ENCODE assay signal across 33 cellular contexts in the genomic region with DNA sequence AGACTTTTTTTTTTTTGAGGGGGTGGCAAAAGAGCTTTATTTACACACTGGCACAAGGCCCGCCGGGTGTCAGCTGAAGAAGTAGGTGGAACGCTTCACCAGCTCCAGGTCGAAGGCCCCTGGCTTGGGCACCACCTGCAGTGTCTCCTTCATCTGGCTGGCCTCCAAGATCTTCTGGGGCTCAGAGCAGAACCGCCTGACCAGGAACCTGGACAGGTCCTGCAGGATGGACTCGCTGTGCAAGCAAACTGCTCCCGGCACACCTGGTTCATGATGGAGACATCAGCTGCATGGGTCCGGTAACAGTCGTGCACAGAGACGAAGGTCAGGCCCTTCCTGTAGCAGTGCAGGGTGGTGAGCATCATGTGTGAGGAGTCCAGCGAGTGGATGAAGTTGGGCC. TPM values are rescaled to one million over a fixed set of nuclear protein-coding genes. Genes with fewer than 3 reads are reported as not detected.
"Had no signal": no experiment of that assay in that cellular context is flagged by ENCODE, and none has a peak within 500 bp of the region (broad histone marks: within the 10 kb centered on the region; RNA-seq: fewer than 3 reads in every experiment).

No MANE protein-coding gene starts in this region.

- ATAC-seq: heart right ventricle; stimulated activated naive B cell treated with anti-CD40 and anti-IgM and Interleukin-4, amounts not matched to agents 10 μg/mL and 1 μg/mL and 100 μg/mL, for 72 hours; upper lobe of right lung had no signal

- H3K27me3 ChIP-seq: right atrium auricular region, vagina had no signal

- DNase-seq: dermis blood vessel endothelial cell; effector memory CD4-positive, alpha-beta T cell; esophagus squamous epithelium; foreskin melanocyte; glutamatergic neuron; heart right ventricle; hippocampal formation; immature natural killer cell; islet precursor cell; kidney glomerular epithelial cell; naive B cell; spleen; stimulated activated CD4-positive, alpha-beta T cell treated with anti-CD3 and anti-CD28 coated beads, Interleukin-15, amount 100 ng/mL, for 24 hours; stimulated activated CD4-positive, alpha-beta T cell treated with anti-CD3 and anti-CD28 coated beads, Interleukin-2, amount 100 ng/mL, for 48 hours; stimulated activated naive B cell treated with anti-CD40 and anti-IgM and Interleukin-4, amounts not matched to agents 10 μg/mL and 1 μg/mL and 100 μg/mL, for 72 hours; upper lobe of right lung had no signal

- H3K27ac ChIP-seq: coronary artery, esophagus squamous epithelium, heart right ventricle, neutrophil, parathyroid adenoma, right atrium auricular region, skin epidermis, spleen, thoracic aorta, tibial nerve, upper lobe of right lung, vagina had no signal

- H3K4me1 ChIP-seq: heart right ventricle, parathyroid adenoma, right atrium auricular region, upper lobe of right lung, vagina had no signal

- H3K4me3 ChIP-seq: coronary artery, esophagus squamous epithelium, heart right ventricle, lung, right atrium auricular region, skin epidermis, spleen, thoracic aorta, tibial nerve, upper lobe of right lung, vagina had no signal

- H3K36me3 ChIP-seq: esophagus squamous epithelium, heart right ventricle, neutrophil, right atrium auricular region, spleen, thoracic aorta, tibial nerve, upper lobe of right lung, vagina had no signal

- H3K9me3 ChIP-seq: esophagus squamous epithelium, neutrophil, right atrium auricular region, thoracic aorta, upper lobe of right lung, vagina had no signal

RNA-seq across cellular contexts. Expression of gene CYP4F2, which starts 4.4 kb away (rescaled TPM):
- total RNA-seq: dermis blood vessel endothelial cell; endothelial cell of umbilical vein; epithelial cell of proximal tubule; heart right ventricle; mononuclear cell; natural killer cell treated with Interleukin-12 subunit alpha and Interleukin-12 subunit beta and Interleukin-15 and Interleukin-18, amount 100 ng/mL, for 72 hours; neural crest cell; osteoblast; progenitor cell of endocrine pancreas; right atrium auricular region; thoracic aorta; tibial nerve; upper lobe of right lung had no signal

RNA-seq across cellular contexts. Expression of gene CYP4F11, which starts 32.1 kb away (rescaled TPM):
- total RNA-seq: dermis blood vessel endothelial cell; endothelial cell of umbilical vein; epithelial cell of proximal tubule; mononuclear cell; natural killer cell treated with Interleukin-12 subunit alpha and Interleukin-12 subunit beta and Interleukin-15 and Interleukin-18, amount 100 ng/mL, for 72 hours; neural crest cell; osteoblast; progenitor cell of endocrine pancreas had no signal

RNA-seq across cellular contexts. Expression of gene OR10H4, which starts 46.6 kb away (rescaled TPM):
- total RNA-seq: dermis blood vessel endothelial cell; endothelial cell of umbilical vein; epithelial cell of proximal tubule; esophagus squamous epithelium; heart right ventricle; liver; lung; mononuclear cell; natural killer cell treated with Interleukin-12 subunit alpha and Interleukin-12 subunit beta and Interleukin-15 and Interleukin-18, amount 100 ng/mL, for 72 hours; neural crest cell; osteoblast; progenitor cell of endocrine pancreas; right atrium auricular region; spleen; thoracic aorta; tibial nerve; upper lobe of right lung; vagina had no signal
